In the genomic region with DNA sequence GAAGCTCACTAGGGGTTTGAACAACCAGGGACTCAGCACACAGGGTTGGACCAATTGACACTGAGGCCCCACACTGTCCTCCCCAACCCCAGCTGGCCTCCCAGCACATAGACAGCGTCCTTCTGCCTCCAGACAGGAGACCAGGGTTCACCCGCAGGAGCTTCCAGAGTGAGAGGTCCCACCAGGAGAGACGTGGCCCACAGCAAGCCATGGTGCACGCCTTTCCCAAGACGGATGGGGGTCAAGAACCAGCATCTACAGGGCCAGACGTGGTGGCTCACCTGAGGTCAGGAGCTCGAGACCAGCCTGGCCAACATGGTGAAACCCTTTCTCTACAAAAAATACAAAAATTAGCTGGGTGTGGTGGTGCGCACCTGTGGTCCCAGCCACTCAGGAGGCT, we compare ENCODE assay signal across 27 cellular contexts. TPM values are rescaled to one million over a fixed set of nuclear protein-coding genes. Genes with fewer than 3 reads are reported as not detected.
"Had no signal": no experiment of that assay in that cellular context is flagged by ENCODE, and none has a peak within 500 bp of the region (broad histone marks: within the 10 kb centered on the region; RNA-seq: fewer than 3 reads in every experiment).

No MANE protein-coding gene starts in this region.

- H3K27me3 Mint-ChIP-seq: activated CD8-positive, alpha-beta memory T cell treated with anti-CD3 and anti-CD28 coated beads, Interleukin-2, amount 10 ng/mL, durations not matched to agents 7 days and 5 days; activated naive CD4-positive, alpha-beta T cell treated with anti-CD3 and anti-CD28 coated beads, Interleukin-2, amount 10 ng/mL, durations not matched to agents 7 days and 5 days; activated naive CD8-positive, alpha-beta T cell treated with anti-CD3 and anti-CD28 coated beads, Interleukin-2, amount 50 U/mL, for 24 hours; activated T-helper 17 cell treated with anti-CD3 and anti-CD28 coated beads, Interleukin-2, amount 50 U/mL, for 72 hours; central memory CD8-positive, alpha-beta T cell had no signal

- H3K27ac Mint-ChIP-seq: activated CD8-positive, alpha-beta memory T cell treated with anti-CD3 and anti-CD28 coated beads, Interleukin-2, amount 10 ng/mL, durations not matched to agents 7 days and 5 days; activated naive CD4-positive, alpha-beta T cell treated with anti-CD3 and anti-CD28 coated beads, Interleukin-2, amount 10 ng/mL, durations not matched to agents 7 days and 5 days; activated naive CD8-positive, alpha-beta T cell treated with anti-CD3 and anti-CD28 coated beads, Interleukin-2, amount 50 U/mL, for 24 hours; activated T-helper 17 cell treated with anti-CD3 and anti-CD28 coated beads, Interleukin-2, amount 50 U/mL, for 72 hours; T-helper 1 cell treated with Interleukin-12 subunit alpha and Interleukin-12 subunit beta and Interleukin-4 antibody, amounts not matched to agents 30 μg/mL and 1 μg/mL, for 36 hours had no signal

- H3K27ac ChIP-seq: ascending aorta, body of pancreas had no signal

- DNase-seq: activated CD4-positive, alpha-beta T cell treated with anti-CD3 and anti-CD28 coated beads for 48 hours; activated CD4-positive, alpha-beta T cell treated with anti-CD3 and anti-CD28 coated beads, Interleukin-2, amount 50 U/mL, for 48 hours; activated CD8-positive, alpha-beta memory T cell treated with anti-CD3 and anti-CD28 coated beads, Interleukin-2, amount 10 ng/mL, durations not matched to agents 7 days and 5 days; activated gamma-delta T cell; activated naive CD4-positive, alpha-beta T cell treated with anti-CD3 and anti-CD28 coated beads, Interleukin-2, amount 10 ng/mL, durations not matched to agents 7 days and 5 days; activated naive CD8-positive, alpha-beta T cell treated with anti-CD3 and anti-CD28 coated beads, Interleukin-2, amount 50 U/mL, for 24 hours; activated T-cell treated with anti-CD3 and anti-CD28 coated beads, Interleukin-2, amount 50 U/mL, for 4 hours; amniotic stem cell; MM.1S; NCI-H1105; NCI-H1436; NCI-H1694 treated with DMSO at 0.1 percent for 48 hours; NCI-H2029 treated with DMSO at 0.1 percent for 48 hours; NCI-H345; NCI-H510A; NCI-H526 treated with DMSO at 0.1 percent for 48 hours; NCI-H82; RPMI8226; SHP77 treated with DMSO at 0.1 percent for 48 hours had no signal

- H3K4me3 Mint-ChIP-seq: activated CD8-positive, alpha-beta memory T cell treated with anti-CD3 and anti-CD28 coated beads, Interleukin-2, amount 10 ng/mL, durations not matched to agents 7 days and 5 days; activated naive CD4-positive, alpha-beta T cell treated with anti-CD3 and anti-CD28 coated beads, Interleukin-2, amount 10 ng/mL, durations not matched to agents 7 days and 5 days; activated naive CD8-positive, alpha-beta T cell treated with anti-CD3 and anti-CD28 coated beads, Interleukin-2, amount 50 U/mL, for 24 hours; activated T-cell treated with anti-CD3 and anti-CD28 coated beads, Interleukin-2, amount 50 U/mL, for 4 hours; activated T-helper 17 cell treated with anti-CD3 and anti-CD28 coated beads, Interleukin-2, amount 50 U/mL, for 72 hours; central memory CD8-positive, alpha-beta T cell; T-helper 1 cell treated with Interleukin-12 subunit alpha and Interleukin-12 subunit beta and Interleukin-4 antibody, amounts not matched to agents 30 μg/mL and 1 μg/mL, for 36 hours had no signal

- H3K4me1 ChIP-seq: ascending aorta, body of pancreas had no signal

- H3K9me3 Mint-ChIP-seq: activated naive CD4-positive, alpha-beta T cell treated with anti-CD3 and anti-CD28 coated beads, Interleukin-2, amount 10 ng/mL, durations not matched to agents 7 days and 5 days; activated naive CD8-positive, alpha-beta T cell treated with anti-CD3 and anti-CD28 coated beads, Interleukin-2, amount 50 U/mL, for 24 hours; activated T-cell treated with anti-CD3 and anti-CD28 coated beads, Interleukin-2, amount 50 U/mL, for 4 hours; activated T-helper 17 cell treated with anti-CD3 and anti-CD28 coated beads, Interleukin-2, amount 50 U/mL, for 72 hours; T-helper 1 cell treated with Interleukin-12 subunit alpha and Interleukin-12 subunit beta and Interleukin-4 antibody, amounts not matched to agents 30 μg/mL and 1 μg/mL, for 36 hours had no signal

- H3K4me3 ChIP-seq: ascending aorta, body of pancreas had no signal

- H3K9me3 ChIP-seq: ascending aorta, body of pancreas had no signal

- ATAC-seq: activated CD4-positive, CD25-positive, alpha-beta regulatory T cell treated with anti-CD3 and anti-CD28 coated beads, Interleukin-2, amount 50 U/mL, for 24 hours; activated CD8-positive, alpha-beta memory T cell treated with anti-CD3 and anti-CD28 coated beads, Interleukin-2, amount 10 ng/mL, durations not matched to agents 7 days and 5 days; activated naive CD8-positive, alpha-beta T cell treated with anti-CD3 and anti-CD28 coated beads, Interleukin-2, amount 50 U/mL, for 24 hours; activated T-cell treated with anti-CD3 and anti-CD28 coated beads, Interleukin-2, amount 50 U/mL, for 4 hours; activated T-helper 17 cell treated with anti-CD3 and anti-CD28 coated beads, Interleukin-2, amount 50 U/mL, for 72 hours; body of pancreas had no signal

- H3K27me3 ChIP-seq: ascending aorta, body of pancreas had no signal

- H3K36me3 ChIP-seq: ascending aorta had no signal

- H3K4me1 Mint-ChIP-seq: activated CD8-positive, alpha-beta memory T cell treated with anti-CD3 and anti-CD28 coated beads, Interleukin-2, amount 10 ng/mL, durations not matched to agents 7 days and 5 days; activated naive CD4-positive, alpha-beta T cell treated with anti-CD3 and anti-CD28 coated beads, Interleukin-2, amount 10 ng/mL, durations not matched to agents 7 days and 5 days; activated naive CD8-positive, alpha-beta T cell treated with anti-CD3 and anti-CD28 coated beads, Interleukin-2, amount 50 U/mL, for 24 hours; central memory CD8-positive, alpha-beta T cell had no signal

RNA-seq across cellular contexts. Expression of gene ANO9, which starts 15.0 kb away (rescaled TPM):
- total RNA-seq: SK-MEL-5 had no signal

RNA-seq across cellular contexts. Expression of gene PKP3, which starts 32.8 kb away (rescaled TPM):
- total RNA-seq: activated T-helper 17 cell treated with anti-CD3 and anti-CD28 coated beads, Interleukin-2, amount 50 U/mL, for 72 hours; ascending aorta; OCI-LY7; SK-MEL-5 had no signal

RNA-seq across cellular contexts. Expression of gene B4GALNT4, which starts 57.6 kb away (rescaled TPM):
- total RNA-seq: ascending aorta, OCI-LY7 had no signal
